ENCODE assay signal across 23 cellular contexts in the genomic region with DNA sequence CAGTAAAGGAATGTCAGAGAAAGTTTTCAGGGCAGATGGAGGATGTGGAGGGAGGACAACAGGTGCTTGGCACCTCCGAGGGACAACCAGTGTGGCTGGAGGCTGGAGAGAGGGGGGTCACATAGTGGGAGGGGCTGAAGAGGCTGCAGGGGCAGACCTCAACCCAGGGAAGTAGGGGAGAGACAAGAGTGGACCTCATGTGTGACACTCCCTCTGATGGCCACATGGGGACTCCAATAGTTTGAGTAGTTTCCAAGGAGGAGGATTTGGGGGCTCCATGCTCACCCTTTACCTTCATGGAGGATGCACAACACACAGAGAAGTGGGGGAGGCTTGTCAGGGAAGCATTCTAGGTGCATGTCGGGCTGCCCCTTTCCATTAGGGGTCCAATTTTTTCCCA. TPM values are rescaled to one million over a fixed set of nuclear protein-coding genes. Genes with fewer than 3 reads are reported as not detected.
DNase-seq lines count a peak whose midpoint lies in the region; ATAC-seq and TF ChIP-seq lines count a peak whose summit lies in the region.
"Had no signal": no experiment of that assay in that cellular context is flagged by ENCODE, and none has a peak within 500 bp of the region (broad histone marks: within the 10 kb centered on the region; RNA-seq: fewer than 3 reads in every experiment).

No MANE protein-coding gene starts in this region.

- no peak for DNase-seq in AG09309 (ENCODE audit: low read depth)
- peak; percentile 54 for DNase-seq in GM23338 (ENCODE audit: low spot score)
- no peak for DNase-seq in astrocyte of the cerebellum (ENCODE audit: low read depth)
- DNase-seq in fibroblast of the aortic adventitia (ENCODE audit: low read depth), result no peak
- no peak for DNase-seq in DMS79 (lab: John Stamatoyannopoulos, UW)
- DNase-seq in NCI-H2029 (lab: John Stamatoyannopoulos, UW), result no peak
- no peak for DNase-seq in thyroid gland
- DNase-seq: activated CD4-positive, alpha-beta T cell treated with anti-CD3 and anti-CD28 coated beads for 36 hours; cortex of kidney; DMS 273 treated with DMSO at 0.1 percent for 48 hours; GDM1; IMR-90; mesenchymal stem cell; MM.1S; naive thymus-derived CD8-positive, alpha-beta T cell; NCI-H1436 treated with DMSO at 0.1 percent for 48 hours; ovary; stimulated activated CD4-positive, alpha-beta T cell treated with anti-CD3 and anti-CD28 coated beads, Interleukin-1b, Interleukin-23, amount 100 ng/mL, for 48 hours; stimulated activated naive B cell treated with anti-CD40 and anti-IgM and Interleukin-4, amounts not matched to agents 10 μg/mL and 1 μg/mL and 100 μg/mL, for 72 hours had no signal

- H3K27ac ChIP-seq in GM23338 (ENCODE audit: low read depth) (no peak overlapping the region), thyroid gland (no peak overlapping the region)
- H3K27ac ChIP-seq: ovary, RWPE1 had no signal

- H2AFZ ChIP-seq in GM23338, result no peak overlapping the region

- ATAC-seq in GM23338, result peak; percentile 64
- no peak for ATAC-seq in HG02938 (IDR thresholded peaks at IDR 0.05; ENCODE audit: unreplicated experiment)
- ATAC-seq: activated CD4-positive, alpha-beta T cell treated with anti-CD3 and anti-CD28 coated beads for 36 hours; naive thymus-derived CD8-positive, alpha-beta T cell; stimulated activated naive B cell treated with anti-CD40 and anti-IgM and Interleukin-4, amounts not matched to agents 10 μg/mL and 1 μg/mL and 100 μg/mL, for 72 hours had no signal

- H3K27me3 ChIP-seq in GM23338 (ENCODE audit: insufficient read depth) (no peaks in the 10 kb centered on the region), thyroid gland (no peaks in the 10 kb centered on the region)
- H3K27me3 ChIP-seq: ovary had no signal

- H3K4me2 ChIP-seq in GM23338, result no peak overlapping the region

- H3K9me3 ChIP-seq in thyroid gland, result no peaks in the 10 kb centered on the region
- H3K9me3 ChIP-seq: ovary had no signal

- WGBS in thyroid gland, 2 donors, result 63 to 66% methylated on average over 2 of the region's 2 CpGs

- no peaks in the 10 kb centered on the region for H3F3A ChIP-seq in GM23338 (replicated peaks; ENCODE audit: low read depth)

- in situ Hi-C loops in astrocyte of the cerebellum (cut with HindIII; ENCODE audit: low sequenced_read_pairs), result no loop called here

- no peak overlapping the region; the same call in 2 of the 3 replicates for H3K4me3 Mint-ChIP-seq in GM23338
- H3K4me3 Mint-ChIP-seq: activated CD4-positive, alpha-beta T cell treated with anti-CD3 and anti-CD28 coated beads for 36 hours; naive thymus-derived CD8-positive, alpha-beta T cell; stimulated activated naive B cell treated with anti-CD40 and anti-IgM and Interleukin-4, amounts not matched to agents 10 μg/mL and 1 μg/mL and 100 μg/mL, for 72 hours had no signal

- H3K4me3 ChIP-seq in AG09309 (ENCODE audit: control insufficient read depth, low read depth, low read length), result no peak overlapping the region
- H3K4me3 ChIP-seq in GM23338, result no peak overlapping the region
- H3K4me3 ChIP-seq in astrocyte of the cerebellum (ENCODE audit: low read depth, low read length), result no peak overlapping the region
- no peak overlapping the region for H3K4me3 ChIP-seq in fibroblast of the aortic adventitia (ENCODE audit: low read depth, low read length)
- H3K4me3 ChIP-seq in thyroid gland (replicated peaks in 1 of 3), result no peak overlapping the region
- H3K4me3 ChIP-seq: ovary had no signal

- TF ChIP-seq CTCF in AG09309 (IDR thresholded peaks at IDR 0.05; ENCODE audit: control insufficient read depth, insufficient read depth, low read depth, low read length, missing control alignments), result peak; percentile 9
- TF ChIP-seq CTCF in GM23338 (conservative IDR thresholded peaks at IDR 0.05; ENCODE audit: low read depth in 2 of 2), result peak; percentile 37 to 44
- peak; percentile 21 for TF ChIP-seq CTCF in astrocyte of the cerebellum (IDR thresholded peaks at IDR 0.05; ENCODE audit: low read depth, low read length, missing control alignments)
- TF ChIP-seq CTCF in fibroblast of the aortic adventitia (IDR thresholded peaks at IDR 0.05; ENCODE audit: insufficient read depth, low read length), result peak; percentile 1
- TF ChIP-seq CTCF in thyroid gland (IDR thresholded peaks at IDR 0.05), result no peak

- H3K9me3 Mint-ChIP-seq in GM23338, result no peaks in the 10 kb centered on the region
- H3K9me3 Mint-ChIP-seq: activated T-helper 2 cell treated with anti-CD3 and anti-CD28 coated beads, Interferon-gamma antibody, Interleukin-2, Interleukin-4, amounts not matched to agents 10 μg/mL and 5 μg/mL and 100 μg/mL, durations not matched to agents 14 hours and 24 hours and 36 hours; naive thymus-derived CD8-positive, alpha-beta T cell; stimulated activated naive B cell treated with anti-CD40 and anti-IgM and Interleukin-4, amounts not matched to agents 10 μg/mL and 1 μg/mL and 100 μg/mL, for 72 hours had no signal

- peaks cover 14% of the 10 kb centered on the region for H3K4me1 Mint-ChIP-seq in GM23338
- H3K4me1 Mint-ChIP-seq: activated CD4-positive, alpha-beta T cell treated with anti-CD3 and anti-CD28 coated beads for 36 hours; naive thymus-derived CD8-positive, alpha-beta T cell had no signal

- H4K20me1 ChIP-seq in GM23338 (replicated peaks; ENCODE audit: insufficient read depth), result no peaks in the 10 kb centered on the region

- no peaks in the 10 kb centered on the region; the same call in 1 of the 2 replicates for H3K4me1 ChIP-seq in GM23338 (ENCODE audit: insufficient read depth)
- no peaks in the 10 kb centered on the region for H3K4me1 ChIP-seq in thyroid gland

- H3K36me3 ChIP-seq in GM23338 (ENCODE audit: insufficient read depth) (no peaks in the 10 kb centered on the region), thyroid gland (no peaks in the 10 kb centered on the region)
- H3K36me3 ChIP-seq: ovary had no signal

- peaks cover 6% of the 10 kb centered on the region for H3K27me3 Mint-ChIP-seq in GM23338 (ENCODE audit: insufficient read depth, low read depth, poor library complexity)

- no peak overlapping the region for H3K27ac Mint-ChIP-seq in GM23338
- H3K27ac Mint-ChIP-seq: activated CD4-positive, alpha-beta T cell treated with anti-CD3 and anti-CD28 coated beads for 36 hours; activated T-helper 2 cell treated with anti-CD3 and anti-CD28 coated beads, Interferon-gamma antibody, Interleukin-2, Interleukin-4, amounts not matched to agents 10 μg/mL and 5 μg/mL and 100 μg/mL, durations not matched to agents 14 hours and 24 hours and 36 hours; naive thymus-derived CD8-positive, alpha-beta T cell; stimulated activated naive B cell treated with anti-CD40 and anti-IgM and Interleukin-4, amounts not matched to agents 10 μg/mL and 1 μg/mL and 100 μg/mL, for 72 hours had no signal

- no peaks in the 10 kb centered on the region for H3K79me2 ChIP-seq in GM23338 (replicated peaks; ENCODE audit: insufficient read depth)

- no peaks in the 10 kb centered on the region for H3K9me2 ChIP-seq in GM23338 (ENCODE audit: insufficient read depth)

- no peak for TF ChIP-seq POLR2A in thyroid gland (IDR thresholded peaks at IDR 0.05)

- H3K36me3 Mint-ChIP-seq in GM23338 (ENCODE audit: low read depth), result no peaks in the 10 kb centered on the region
- H3K36me3 Mint-ChIP-seq: brain; naive thymus-derived CD8-positive, alpha-beta T cell; stimulated activated naive B cell treated with anti-CD40 and anti-IgM and Interleukin-4, amounts not matched to agents 10 μg/mL and 1 μg/mL and 100 μg/mL, for 72 hours had no signal

- intact Hi-C loops in thyroid gland (cut with DNase I), result no loop called here

TF ChIP-seq in GM23338, 12 proteins besides CTCF, POLR2A, EP300 and RAD21 (continues in another document):
- no peak for TF ChIP-seq EZH2 (IDR thresholded peaks at IDR 0.05; ENCODE audit: low read depth, unreplicated experiment)
- TF ChIP-seq, protein P1, sequence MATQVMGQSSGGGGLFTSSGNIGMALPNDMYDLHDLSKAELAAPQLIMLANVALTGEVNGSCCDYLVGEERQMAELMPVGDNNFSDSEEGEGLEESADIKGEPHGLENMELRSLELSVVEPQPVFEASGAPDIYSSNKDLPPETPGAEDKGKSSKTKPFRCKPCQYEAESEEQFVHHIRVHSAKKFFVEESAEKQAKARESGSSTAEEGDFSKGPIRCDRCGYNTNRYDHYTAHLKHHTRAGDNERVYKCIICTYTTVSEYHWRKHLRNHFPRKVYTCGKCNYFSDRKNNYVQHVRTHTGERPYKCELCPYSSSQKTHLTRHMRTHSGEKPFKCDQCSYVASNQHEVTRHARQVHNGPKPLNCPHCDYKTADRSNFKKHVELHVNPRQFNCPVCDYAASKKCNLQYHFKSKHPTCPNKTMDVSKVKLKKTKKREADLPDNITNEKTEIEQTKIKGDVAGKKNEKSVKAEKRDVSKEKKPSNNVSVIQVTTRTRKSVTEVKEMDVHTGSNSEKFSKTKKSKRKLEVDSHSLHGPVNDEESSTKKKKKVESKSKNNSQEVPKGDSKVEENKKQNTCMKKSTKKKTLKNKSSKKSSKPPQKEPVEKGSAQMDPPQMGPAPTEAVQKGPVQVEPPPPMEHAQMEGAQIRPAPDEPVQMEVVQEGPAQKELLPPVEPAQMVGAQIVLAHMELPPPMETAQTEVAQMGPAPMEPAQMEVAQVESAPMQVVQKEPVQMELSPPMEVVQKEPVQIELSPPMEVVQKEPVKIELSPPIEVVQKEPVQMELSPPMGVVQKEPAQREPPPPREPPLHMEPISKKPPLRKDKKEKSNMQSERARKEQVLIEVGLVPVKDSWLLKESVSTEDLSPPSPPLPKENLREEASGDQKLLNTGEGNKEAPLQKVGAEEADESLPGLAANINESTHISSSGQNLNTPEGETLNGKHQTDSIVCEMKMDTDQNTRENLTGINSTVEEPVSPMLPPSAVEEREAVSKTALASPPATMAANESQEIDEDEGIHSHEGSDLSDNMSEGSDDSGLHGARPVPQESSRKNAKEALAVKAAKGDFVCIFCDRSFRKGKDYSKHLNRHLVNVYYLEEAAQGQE (IDR thresholded peaks at IDR 0.05; ENCODE audit: unreplicated experiment), result no peak
- no peak for TF ChIP-seq POLR2AphosphoS5 (IDR thresholded peaks at IDR 0.05; ENCODE audit: low read depth)
- no peak for TF ChIP-seq STAT1 (IDR thresholded peaks at IDR 0.05; ENCODE audit: unreplicated experiment)
- TF ChIP-seq JUNB (IDR thresholded peaks at IDR 0.05; ENCODE audit: unreplicated experiment), result no peak
- no peak for TF ChIP-seq ZNF114 (CRISPR knock-in tag; IDR thresholded peaks at IDR 0.05)
- no peak for TF ChIP-seq NANOG (IDR thresholded peaks at IDR 0.05; ENCODE audit: borderline replicate concordance)
- no peak for TF ChIP-seq CREB1 (CRISPR knock-in tag; IDR thresholded peaks at IDR 0.05; ENCODE audit: low read depth)
- TF ChIP-seq ZNF331 (CRISPR knock-in tag; IDR thresholded peaks at IDR 0.05; ENCODE audit: low read depth), result no peak

RNA-seq across cellular contexts. Expression of a gene that starts 35.1 kb away (rescaled TPM):
- total RNA-seq in GM23338 (2014; rRNA removed; shearing (Covaris generic)), result 9.3 and 10.0 TPM in 2 replicates
- polyA plus RNA-seq in GM23338 (2016; fragmentation: Nextera tagmentation; extraction: Ambion mirVana), result 6.0 and 8.3 TPM in 2 replicates
- total RNA-seq in fibroblast of the aortic adventitia (ENCODE audit: low replicate concordance) (2.9 and 4.2 TPM in 2 replicates), thyroid gland (1 to 10 TPM in 3 of 4 donors, under 1 TPM in 1; 0.38 to 2.4 (median 1.6) TPM)

Comparison
In these comparisons a context has a peak if more than half of its experiments do, and no peak if none do; other contexts are left out.
1. CTCF ChIP-seq: peak in AG09309 (single experiment), GM23338 (2 of 2), astrocyte of the cerebellum (single experiment) and fibroblast of the aortic adventitia (single experiment); none in thyroid gland (0 of 6).